In genomic region chr14:93648440-93649168, GRCh38 we compare ENCODE assay signal across 9 cellular contexts.
DNase-seq lines count a peak whose midpoint lies in the region; ATAC-seq and TF ChIP-seq lines count a peak whose summit lies in the region.
"Had no signal": no experiment of that assay in that cellular context is flagged by ENCODE, and none has a peak within 500 bp of the region (broad histone marks: within the 10 kb centered on the region; RNA-seq: fewer than 3 reads in every experiment).

No MANE protein-coding gene starts in this region.

- H3K36me3 ChIP-seq in OCI-LY3 (replicated peaks; ENCODE audit: low read depth, low read length), result no peaks in the 10 kb centered on the region
- no peaks in the 10 kb centered on the region for H3K36me3 ChIP-seq in upper lobe of right lung

- no peaks in the 10 kb centered on the region for H3K79me2 ChIP-seq in OCI-LY3 (ENCODE audit: low read length)

- POLR2A ChIA-PET in AG04449 (lab: Yijun Ruan, JAX), result no interaction called here

- intact Hi-C loops in upper lobe of right lung (cut with DNase I), result no loop called here

- H3K27ac ChIP-seq in OCI-LY3 (ENCODE audit: low read length), result no peak overlapping the region
- H3K27ac ChIP-seq in upper lobe of right lung, result no peak overlapping the region
- H3K27ac ChIP-seq: skin epidermis had no signal

- no peak for DNase-seq in AG04449 (ENCODE audit: low read depth, low spot score)
- DNase-seq in epithelial cell of proximal tubule (ENCODE audit: low read depth), result no peak
- no peak for DNase-seq in upper lobe of right lung

- peak; percentile 55 for ATAC-seq in upper lobe of right lung
- ATAC-seq in HG02623 (IDR thresholded peaks at IDR 0.05; ENCODE audit: unreplicated experiment), result no peak
- no peak for ATAC-seq in HG02571 (IDR thresholded peaks at IDR 0.05; ENCODE audit: unreplicated experiment)
- ATAC-seq in GM21528 (IDR thresholded peaks at IDR 0.05; ENCODE audit: low FRiP score, unreplicated experiment), result no peak

- H3K4me3 ChIP-seq in AG04449 (ENCODE audit: low read depth, low read length), result no peak overlapping the region
- no peak overlapping the region for H3K4me3 ChIP-seq in OCI-LY3 (ENCODE audit: low read length)
- no peak overlapping the region for H3K4me3 ChIP-seq in epithelial cell of proximal tubule (ENCODE audit: low read depth, low read length)
- no peak overlapping the region for H3K4me3 ChIP-seq in upper lobe of right lung
- H3K4me3 ChIP-seq: skin epidermis had no signal

- no peak overlapping the region for H2AFZ ChIP-seq in OCI-LY3 (ENCODE audit: low read depth, low read length)

- peak overlapping the region; percentile 25; the same call in 1 of the 2 replicates for H3K4me2 ChIP-seq in OCI-LY3 (ENCODE audit: low read length)

- H3K9ac ChIP-seq in OCI-LY3 (ENCODE audit: low read length), result no peak overlapping the region

- TF ChIP-seq CTCF in AG04449 (IDR thresholded peaks at IDR 0.05; ENCODE audit: insufficient read depth, low read length, missing control alignments) (peak; percentile 9), GM12873 (IDR thresholded peaks at IDR 0.05; ENCODE audit: insufficient read depth, low read depth, low read length, missing control alignments) (peak; percentile 46), OCI-LY3 (IDR thresholded peaks at IDR 0.05; ENCODE audit: low read depth, low read length) (peak; percentile 50), epithelial cell of proximal tubule (conservative IDR thresholded peaks at IDR 0.05; ENCODE audit: low read depth, low read length) (peak; percentile 36), upper lobe of right lung (IDR thresholded peaks at IDR 0.05) (no peak)

- no peaks in the 10 kb centered on the region for H4K20me1 ChIP-seq in OCI-LY3 (ENCODE audit: insufficient read depth, low read length)

- H3K9me3 ChIP-seq in OCI-LY3 (ENCODE audit: insufficient read depth, low read length) (no peaks in the 10 kb centered on the region), upper lobe of right lung (no peaks in the 10 kb centered on the region)

- H3K4me1 ChIP-seq in OCI-LY3 (ENCODE audit: low read length), result peaks cover 4% of the 10 kb centered on the region
- no peaks in the 10 kb centered on the region for H3K4me1 ChIP-seq in upper lobe of right lung

- CTCF ChIA-PET in AG04449 (lab: Yijun Ruan, JAX), result no interaction called here

- H3K27me3 ChIP-seq in OCI-LY3 (ENCODE audit: low read depth, low read length) (peaks cover 17% of the 10 kb centered on the region; the same call in 1 of the 2 replicates), upper lobe of right lung (peaks cover 11% of the 10 kb centered on the region)
